8 cellular contexts compared by ENCODE assay signal in genomic region chr14:81164167-81164774, GRCh38. TPM values are rescaled to one million over a fixed set of nuclear protein-coding genes. Genes with fewer than 3 reads are reported as not detected.
DNase-seq lines count a peak whose midpoint lies in the region; ATAC-seq and TF ChIP-seq lines count a peak whose summit lies in the region.

No MANE protein-coding gene starts in this region.

- peaks cover 4% of the 10 kb centered on the region for H3K4me1 ChIP-seq in vagina

- DNase-seq in GDM1 (lab: John Stamatoyannopoulos, UW) (peak; percentile 80), HL-60 (ENCODE audit: low read depth in 1 of 2, low spot score in 1 of 2) (peak; percentile 44 to 64), NCI-H69 (lab: John Stamatoyannopoulos, UW) (peak; percentile 90), fibroblast of villous mesenchyme (ENCODE audit: low read depth) (peak; percentile 70), pons (ENCODE audit: low spot score) (peak; percentile 72), vagina (ENCODE audit: extremely low spot score in 2 of 2) (no peak)
- DNase-seq in activated CD8-positive, alpha-beta memory T cell treated with anti-CD3 and anti-CD28 coated beads, Interleukin-2, amount 50 U/mL, for 24 hours (ENCODE audit: extremely low read depth), result peak; percentile 35

- TF ChIP-seq CTCF in HL-60 (IDR thresholded peaks at IDR 0.05; ENCODE audit: insufficient read depth, low read length) (peak; percentile 4), fibroblast of villous mesenchyme (IDR thresholded peaks at IDR 0.05; ENCODE audit: insufficient read depth, low read depth, low read length) (peak; percentile 77), vagina (IDR thresholded peaks at IDR 0.05) (peak in 1 of 3 experiments; percentile 36)

- peak; percentile 96 for ATAC-seq in GM21526 (IDR thresholded peaks at IDR 0.05; ENCODE audit: low FRiP score, unreplicated experiment)

- intact Hi-C loops in vagina (cut with DNase I), result no loop called here

- no peaks in the 10 kb centered on the region for H3K27me3 ChIP-seq in HL-60 (ENCODE audit: insufficient read depth, poor library complexity, severe bottlenecking)
- H3K27me3 ChIP-seq in vagina, result no peaks in the 10 kb centered on the region

- no peak for TF ChIP-seq POLR2A in vagina (IDR thresholded peaks at IDR 0.05)

- H3K4me3 ChIP-seq in HL-60 (replicated peaks; ENCODE audit: insufficient read depth, low read length) (no peak overlapping the region), fibroblast of villous mesenchyme (ENCODE audit: low read depth, low read length) (no peak overlapping the region), vagina (no peak overlapping the region)

- H3K27ac ChIP-seq in HL-60 (replicated peaks) (peak overlapping the region; percentile 12), vagina (no peak overlapping the region)

- no peaks in the 10 kb centered on the region for H3K9me3 ChIP-seq in vagina

- no peaks in the 10 kb centered on the region for H3K36me3 ChIP-seq in vagina

RNA-seq across cellular contexts. Expression of gene GTF2A1, which starts 56.5 kb away (rescaled TPM):
- total RNA-seq in fibroblast of villous mesenchyme (20.9 and 28.9 TPM in 2 replicates), vagina (21.6 TPM)

Comparison
In these comparisons a context has a peak if more than half of its experiments do, and no peak if none do; other contexts are left out.
1. DNase-seq: peak in GDM1 (single experiment), HL-60 (2 of 2), NCI-H69 (single experiment), activated CD8-positive, alpha-beta memory T cell treated with anti-CD3 and anti-CD28 coated beads, Interleukin-2, amount 50 U/mL, for 24 hours (single experiment), fibroblast of villous mesenchyme (single experiment) and pons (single experiment); none in vagina (0 of 2).